27 cellular contexts compared by ENCODE assay signal in genomic region chr18:11219571-11219970, GRCh38.
"Had no signal": no experiment of that assay in that cellular context is flagged by ENCODE, and none has a peak within 500 bp of the region (broad histone marks: within the 10 kb centered on the region; RNA-seq: fewer than 3 reads in every experiment).

No MANE protein-coding gene starts in this region.

- DNase-seq: activated CD4-positive, alpha-beta memory T cell treated with anti-CD3 and anti-CD28 coated beads for 36 hours; activated CD4-positive, alpha-beta T cell treated with anti-CD3 and anti-CD28 coated beads for 36 hours; activated CD4-positive, alpha-beta T cell treated with anti-CD3 and anti-CD28 coated beads, Interleukin-2, amount 10 ng/mL, durations not matched to agents 24 days and 14 days; activated CD4-positive, CD25-positive, alpha-beta regulatory T cell; activated CD4-positive, CD25-positive, alpha-beta regulatory T cell treated with anti-CD3 and anti-CD28 coated beads, Interleukin-2, amount 50 U/mL, for 72 hours; activated CD8-positive, alpha-beta memory T cell treated with anti-CD3 and anti-CD28 coated beads, Interleukin-2, amount 10 ng/mL, durations not matched to agents 7 days and 5 days; activated CD8-positive, alpha-beta memory T cell treated with anti-CD3 and anti-CD28 coated beads, Interleukin-2, amount 50 U/mL, for 4 hours; activated CD8-positive, alpha-beta T cell treated with anti-CD3 and anti-CD28 coated beads, Interleukin-2, amount 10 ng/mL, durations not matched to agents 7 days and 5 days; activated effector memory CD4-positive, alpha-beta T cell treated with anti-CD3 and anti-CD28 coated beads, Interleukin-2, amount 50 U/mL, for 16 hours; activated naive CD4-positive, alpha-beta T cell treated with anti-CD3 and anti-CD28 coated beads for 36 hours; activated naive CD8-positive, alpha-beta T cell treated with anti-CD3 and anti-CD28 coated beads for 36 hours; activated naive CD8-positive, alpha-beta T cell treated with anti-CD3 and anti-CD28 coated beads, Interleukin-2, amount 50 U/mL, for 24 hours; activated T-cell treated with anti-CD3 and anti-CD28 coated beads, Interleukin-2, amount 50 U/mL, for 1 hour; activated T-cell treated with anti-CD3 and anti-CD28 coated beads, Interleukin-2, amount 50 U/mL, for 48 hours; brain microvascular endothelial cell; cortex of kidney; dermis blood vessel endothelial cell; effector CD4-positive, alpha-beta T cell; effector memory CD8-positive, alpha-beta T cell; erythroblast; foreskin keratinocyte; gastrocnemius medialis; glutamatergic neuron; heart left ventricle; T-helper 2 cell had no signal

- H3K4me3 ChIP-seq: ascending aorta, esophagus muscularis mucosa, gastrocnemius medialis, heart left ventricle had no signal

- H3K36me3 ChIP-seq: ascending aorta, brain microvascular endothelial cell, esophagus muscularis mucosa, gastrocnemius medialis, heart left ventricle had no signal

- H3K27me3 ChIP-seq: ascending aorta, brain microvascular endothelial cell, esophagus muscularis mucosa, foreskin keratinocyte, gastrocnemius medialis, heart left ventricle had no signal

- H3K9me3 ChIP-seq: ascending aorta, esophagus muscularis mucosa, gastrocnemius medialis, heart left ventricle had no signal

- H3K27ac ChIP-seq: ascending aorta, brain microvascular endothelial cell, esophagus muscularis mucosa, foreskin keratinocyte, gastrocnemius medialis, heart left ventricle had no signal

- H3K4me1 ChIP-seq: ascending aorta, esophagus muscularis mucosa, foreskin keratinocyte, heart left ventricle had no signal
